ENCODE assay signal across 1 cellular context in genomic region chrX:134883134-134883700, GRCh38.
TF ChIP-seq lines count a peak whose summit lies in the region.

No MANE protein-coding gene starts in this region.

TF ChIP-seq in HCT116, 20 proteins besides CTCF, POLR2A, EP300 and RAD21:
- TF ChIP-seq YY1 (IDR thresholded peaks at IDR 0.05; ENCODE audit: extremely low read depth, insufficient replicate concordance, low read depth, low read length): no peak
- no peak for TF ChIP-seq ELF1 (IDR thresholded peaks at IDR 0.05; ENCODE audit: borderline replicate concordance, low read depth)
- no peak for TF ChIP-seq MAX (IDR thresholded peaks at IDR 0.05)
- TF ChIP-seq POLR2AphosphoS5 (IDR thresholded peaks at IDR 0.05; ENCODE audit: low read depth, low read length): no peak
- no peak for TF ChIP-seq CEBPB (IDR thresholded peaks at IDR 0.05; ENCODE audit: low read depth)
- TF ChIP-seq SRF (IDR thresholded peaks at IDR 0.05; ENCODE audit: low read depth): no peak
- TF ChIP-seq ZBTB33 (IDR thresholded peaks at IDR 0.05; ENCODE audit: extremely low read depth, insufficient replicate concordance, low read length): no peak
- no peak for TF ChIP-seq ZNF274 (IDR thresholded peaks at IDR 0.05; ENCODE audit: low read depth, low read length)
- TF ChIP-seq JUND (IDR thresholded peaks at IDR 0.05): no peak
- no peak for TF ChIP-seq EZH2 (IDR thresholded peaks at IDR 0.05)
- no peak for TF ChIP-seq SP1 (IDR thresholded peaks at IDR 0.05; ENCODE audit: low read depth)
- TF ChIP-seq FOSL1 (IDR thresholded peaks at IDR 0.05; ENCODE audit: low read depth): no peak
- TF ChIP-seq ZFX (IDR thresholded peaks at IDR 0.05): no peak
TF ChIP-seq in HCT116: peak in this region for 0.
